9 cellular contexts compared by ENCODE assay signal in the genomic region with DNA sequence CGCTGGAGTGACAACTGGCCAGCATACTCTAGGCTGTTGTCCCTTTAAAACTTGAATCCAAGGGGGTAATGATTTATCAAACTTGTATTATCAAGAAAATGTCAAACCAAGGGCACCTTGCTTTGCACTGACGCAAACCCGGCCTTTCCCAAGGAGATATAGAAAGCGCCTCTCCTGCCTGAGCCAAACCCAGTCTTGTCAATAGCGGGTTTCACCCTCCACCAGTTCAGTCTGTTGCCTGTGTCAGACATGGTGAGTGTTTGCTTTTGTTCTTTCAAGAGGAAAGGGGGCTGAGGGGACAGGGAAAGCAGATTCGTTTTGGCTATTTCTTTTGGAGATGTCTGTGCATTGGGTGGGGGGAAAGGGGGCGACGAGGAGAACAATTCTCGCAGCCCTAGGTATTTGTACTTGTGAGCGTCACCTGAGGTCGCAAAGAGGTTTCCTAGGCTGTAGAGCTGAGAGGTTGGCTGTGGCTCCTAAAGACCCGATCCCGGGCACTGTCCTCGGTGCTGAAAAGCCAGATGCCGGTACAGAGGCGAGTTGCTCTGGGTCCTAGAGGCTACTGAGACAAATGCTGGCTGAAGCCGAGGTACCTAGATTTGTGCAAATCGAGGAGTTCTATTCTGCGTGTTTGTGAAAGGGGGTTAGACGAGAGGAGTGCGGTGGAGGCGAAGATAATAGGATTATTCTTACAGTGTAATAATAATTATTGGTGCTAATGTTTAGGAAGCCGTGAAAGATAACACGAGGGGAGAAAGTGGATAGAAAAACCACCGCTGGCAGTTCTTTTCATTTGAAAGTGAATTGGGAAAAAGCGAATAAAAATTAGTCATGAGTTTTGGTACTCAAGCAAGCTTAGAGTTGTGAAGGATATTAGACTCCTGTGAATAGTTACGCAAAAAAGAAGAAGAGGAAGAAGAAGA. TPM values are rescaled to one million over a fixed set of nuclear protein-coding genes. Genes with fewer than 3 reads are reported as not detected.
A peak's percentile ranks its signal among the peaks of the same experiment; 100 is the strongest.
DNase-seq lines count a peak whose midpoint lies in the region; ATAC-seq lines count a peak whose summit lies in the region.
"Had no signal": no experiment of that assay in that cellular context is flagged by ENCODE, and none has a peak within 500 bp of the region (broad histone marks: within the 10 kb centered on the region; RNA-seq: fewer than 3 reads in every experiment).

A gene (plus strand): TSS at position 185 of the 923 bp plus-strand sequence. CDS start 65 bp downstream, at position 250.

- H3K4me3 Mint-ChIP-seq in activated T-helper 2 cell treated with anti-CD3 and anti-CD28 coated beads, Interferon-gamma antibody, Interleukin-2, Interleukin-4, amounts not matched to agents 10 μg/mL and 5 μg/mL and 100 μg/mL, durations not matched to agents 14 hours and 24 hours and 36 hours (ENCODE audit: low read depth), result no peak within 1 kb of the TSS

- DNase-seq in COLO829 (ENCODE audit: low spot score) (peak; percentile 54), HT-29 (ENCODE audit: low spot score) (peak; percentile 39), kidney glomerular epithelial cell (lab: John Stamatoyannopoulos, UW) (peak; percentile 27), NCI-H748 treated with DMSO at 0.1 percent for 48 hours (lab: John Stamatoyannopoulos, UW) (no peak)
- DNase-seq in activated T-helper 2 cell treated with anti-CD3 and anti-CD28 coated beads, Interferon-gamma antibody, Interleukin-2, Interleukin-4, amounts not matched to agents 10 μg/mL and 5 μg/mL and 100 μg/mL, durations not matched to agents 14 hours and 24 hours and 36 hours (ENCODE audit: low spot score), result peak; percentile 20
- no peak for DNase-seq in NK-92 treated with Interleukin-12 subunit alpha and Interleukin-12 subunit beta, amount 100 ng/mL, for 24 hours (lab: John Stamatoyannopoulos, UW)

- intact Hi-C loops in activated T-helper 2 cell treated with anti-CD3 and anti-CD28 coated beads, Interferon-gamma antibody, Interleukin-2, Interleukin-4, amounts not matched to agents 10 μg/mL and 5 μg/mL and 100 μg/mL, durations not matched to agents 14 hours and 24 hours and 36 hours (cut with micrococcal nuclease), result loop anchor here (5.0 kb wide), 2 partner anchors 68 to 1738 kb away; a partner anchor contains a TSS

- ATAC-seq in HG03045 (IDR thresholded peaks at IDR 0.05; ENCODE audit: unreplicated experiment) (no peak), HG03432 (IDR thresholded peaks at IDR 0.05; ENCODE audit: unreplicated experiment) (no peak)

- peaks cover 2% of the 10 kb centered on the region for H3K4me1 Mint-ChIP-seq in activated T-helper 2 cell treated with anti-CD3 and anti-CD28 coated beads, Interferon-gamma antibody, Interleukin-2, Interleukin-4, amounts not matched to agents 10 μg/mL and 5 μg/mL and 100 μg/mL, durations not matched to agents 14 hours and 24 hours and 36 hours (ENCODE audit: low read depth)

- peaks cover 92% of the 10 kb centered on the region for H3K27me3 Mint-ChIP-seq in activated T-helper 2 cell treated with anti-CD3 and anti-CD28 coated beads, Interferon-gamma antibody, Interleukin-2, Interleukin-4, amounts not matched to agents 10 μg/mL and 5 μg/mL and 100 μg/mL, durations not matched to agents 14 hours and 24 hours and 36 hours (ENCODE audit: low read depth)

- H3K27ac Mint-ChIP-seq in activated T-helper 2 cell treated with anti-CD3 and anti-CD28 coated beads, Interferon-gamma antibody, Interleukin-2, Interleukin-4, amounts not matched to agents 10 μg/mL and 5 μg/mL and 100 μg/mL, durations not matched to agents 14 hours and 24 hours and 36 hours, result peak within 1 kb of the TSS; percentile 29

- no peaks in the 10 kb centered on the region for H3K9me3 Mint-ChIP-seq in activated T-helper 2 cell treated with anti-CD3 and anti-CD28 coated beads, Interferon-gamma antibody, Interleukin-2, Interleukin-4, amounts not matched to agents 10 μg/mL and 5 μg/mL and 100 μg/mL, durations not matched to agents 14 hours and 24 hours and 36 hours

- no peaks in the 10 kb centered on the region for H3K36me3 Mint-ChIP-seq in activated T-helper 2 cell treated with anti-CD3 and anti-CD28 coated beads, Interferon-gamma antibody, Interleukin-2, Interleukin-4, amounts not matched to agents 10 μg/mL and 5 μg/mL and 100 μg/mL, durations not matched to agents 14 hours and 24 hours and 36 hours (ENCODE audit: low read depth)

RNA-seq across cellular contexts. Expression of the gene that starts here (rescaled TPM):
- total RNA-seq in HT-29 (2014; rRNA removed; shearing (Covaris generic)), result not detected in 2 replicates
- total RNA-seq in activated T-helper 2 cell treated with anti-CD3 and anti-CD28 coated beads, Interferon-gamma antibody, Interleukin-2, Interleukin-4, amounts not matched to agents 10 μg/mL and 5 μg/mL and 100 μg/mL, durations not matched to agents 14 hours and 24 hours and 36 hours, result not detected in 2 replicates
- total RNA-seq: activated CD8-positive, alpha-beta memory T cell treated with anti-CD3 and anti-CD28 coated beads for 36 hours had no signal

Comparison
In these comparisons a context has a peak if more than half of its experiments do, and no peak if none do; other contexts are left out.
1. Peak in DNase-seq in HT-29; RNA of the gene not detected or under 1 TPM.
2. Peak in DNase-seq in activated T-helper 2 cell treated with anti-CD3 and anti-CD28 coated beads, Interferon-gamma antibody, Interleukin-2, Interleukin-4, amounts not matched to agents 10 μg/mL and 5 μg/mL and 100 μg/mL, durations not matched to agents 14 hours and 24 hours and 36 hours; RNA of the gene not detected or under 1 TPM.
3. DNase-seq: peak in COLO829 (single experiment) and kidney glomerular epithelial cell (single experiment); none in NK-92 treated with Interleukin-12 subunit alpha and Interleukin-12 subunit beta, amount 100 ng/mL, for 24 hours (single experiment) and NCI-H748 treated with DMSO at 0.1 percent for 48 hours (single experiment).